Comparison of ENCODE assay signal across 18 cellular contexts in the genomic region with DNA sequence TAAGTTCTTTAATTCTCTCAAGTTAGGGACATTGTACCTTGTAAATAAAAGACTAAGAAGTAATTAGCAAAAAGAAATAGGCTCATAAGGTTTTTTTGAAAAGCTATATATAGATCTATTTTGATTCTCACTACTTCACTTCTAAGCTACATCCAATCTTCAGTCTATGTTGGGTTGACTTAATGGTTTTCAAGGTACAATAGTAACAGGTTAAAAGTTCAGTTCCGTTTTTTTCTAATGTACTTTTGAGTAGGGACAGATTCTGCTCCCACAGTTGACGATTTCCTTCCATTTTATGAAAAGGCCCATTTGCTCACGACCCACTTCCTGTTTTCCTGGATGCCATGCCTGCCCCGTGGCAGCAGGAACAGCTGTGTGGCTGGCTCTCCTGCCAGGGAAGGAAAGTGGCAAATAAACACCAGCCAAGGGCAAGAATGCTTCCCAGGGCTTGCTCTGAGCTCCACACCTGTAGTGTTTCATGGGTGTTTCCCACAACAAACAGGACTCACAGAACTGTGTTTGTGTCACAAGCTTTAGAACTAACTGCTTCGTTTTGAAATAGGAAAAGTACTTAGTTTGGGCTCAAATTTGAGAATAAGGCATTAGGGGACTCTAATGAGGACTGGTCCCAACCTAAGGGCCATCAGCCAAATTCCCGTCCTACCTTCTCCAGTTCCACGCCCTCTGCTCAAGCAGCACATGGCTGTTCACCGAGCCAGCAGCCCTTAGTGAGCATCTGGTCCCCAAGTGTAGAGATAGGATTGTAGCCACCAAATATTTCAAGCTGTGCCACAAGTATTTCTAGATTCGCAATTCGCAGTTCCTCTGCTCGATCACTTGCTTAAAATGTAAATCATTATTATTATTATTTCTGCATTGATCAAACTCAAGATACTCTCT.
DNase-seq lines count a peak whose midpoint lies in the region; ATAC-seq lines count a peak whose summit lies in the region.
"Had no signal": no experiment of that assay in that cellular context is flagged by ENCODE, and none has a peak within 500 bp of the region (broad histone marks: within the 10 kb centered on the region; RNA-seq: fewer than 3 reads in every experiment).

No MANE protein-coding gene starts in this region.

- no peak overlapping the region for H3K4me3 ChIP-seq in Jurkat, Clone E6-1 (ENCODE audit: low read length)
- H3K4me3 ChIP-seq: ovary, smooth muscle cell, transverse colon had no signal

- ATAC-seq in HG03175 (IDR thresholded peaks at IDR 0.05; ENCODE audit: unreplicated experiment), result no peak
- ATAC-seq in HG03108 (IDR thresholded peaks at IDR 0.05; ENCODE audit: unreplicated experiment), result no peak
- ATAC-seq in HG02938 (IDR thresholded peaks at IDR 0.05; ENCODE audit: unreplicated experiment), result no peak
- ATAC-seq: activated T-cell treated with anti-CD3 and anti-CD28 coated beads, Interleukin-2, amount 50 U/mL, for 4 hours; SK-N-SH treated with all-trans-retinoic acid at 6 μM for 48 hours had no signal

- no peaks in the 10 kb centered on the region for H3K27me3 ChIP-seq in layer of hippocampus (ENCODE audit: control insufficient read depth, insufficient read depth, low read length)
- H3K27me3 ChIP-seq: brain microvascular endothelial cell, ovary, transverse colon had no signal

- peak; percentile 42 for DNase-seq in DMS 273 treated with DMSO at 0.1 percent for 48 hours (lab: John Stamatoyannopoulos, UW)
- DNase-seq in Jurkat, Clone E6-1 (ENCODE audit: low read depth, low spot score), result peak; percentile 15
- DNase-seq in caudate nucleus (lab: John Stamatoyannopoulos, UW), result peak in 2 of 61 donors; percentile 19 to 34
- no peak for DNase-seq in epidermal melanocyte (ENCODE audit: insufficient read length, low spot score)
- DNase-seq: activated CD4-positive, alpha-beta memory T cell treated with anti-CD3 and anti-CD28 coated beads for 36 hours; activated T-cell treated with anti-CD3 and anti-CD28 coated beads, Interleukin-2, amount 50 U/mL, for 4 hours; brain microvascular endothelial cell; effector CD8-positive, alpha-beta T cell; IMR-90; NCI-H1417; ovary; transverse colon had no signal

- H3K27ac ChIP-seq in caudate nucleus (ENCODE audit: low read depth, low read length) (peak overlapping the region; percentile 24), layer of hippocampus (ENCODE audit: low read depth, low read length) (peak overlapping the region; percentile 24)
- H3K27ac ChIP-seq: brain microvascular endothelial cell, ovary, transverse colon had no signal
